Comparison of ENCODE assay signal across 6 cellular contexts in genomic region chr15:74059050-74059833, GRCh38. TPM values are rescaled to one million over a fixed set of nuclear protein-coding genes. Genes with fewer than 3 reads are reported as not detected.
"Had no signal": no experiment of that assay in that cellular context is flagged by ENCODE, and none has a peak within 500 bp of the region (broad histone marks: within the 10 kb centered on the region; RNA-seq: fewer than 3 reads in every experiment).

No MANE protein-coding gene starts in this region.

RNA-seq across cellular contexts. Expression of gene GOLGA6A, which starts 23.1 kb away (rescaled TPM):
- total RNA-seq: glomerular endothelial cell; mucosa of descending colon; natural killer cell treated with Interleukin-12 subunit alpha and Interleukin-12 subunit beta and Interleukin-15 and Interleukin-18, amount 100 ng/mL, for 72 hours; osteocyte; pulmonary artery endothelial cell; temporal lobe had no signal
